Comparison of ENCODE assay signal across 26 cellular contexts in the genomic region with DNA sequence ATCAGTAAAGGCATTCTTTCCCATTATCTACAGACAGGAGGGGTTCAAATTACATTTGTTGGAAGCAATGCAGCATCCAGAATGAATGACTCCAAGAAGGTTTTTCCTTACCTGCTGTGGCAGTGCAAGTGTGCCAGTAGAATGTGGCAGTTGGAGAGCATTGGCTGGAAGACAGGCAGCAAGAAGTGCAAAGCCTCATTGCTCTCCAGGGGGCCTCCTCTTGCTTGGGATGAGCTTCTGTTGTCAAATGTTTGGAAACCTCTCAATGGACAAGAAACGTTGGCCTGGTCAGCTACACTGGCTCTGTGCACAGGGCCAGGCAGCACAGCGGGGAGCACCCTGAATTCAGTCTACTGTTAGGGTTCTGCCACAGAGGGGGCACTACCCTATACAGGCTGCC.
"Had no signal": no experiment of that assay in that cellular context is flagged by ENCODE, and none has a peak within 500 bp of the region (broad histone marks: within the 10 kb centered on the region; RNA-seq: fewer than 3 reads in every experiment).

No MANE protein-coding gene starts in this region.

- H3K4me3 Mint-ChIP-seq: naive thymus-derived CD8-positive, alpha-beta T cell; nephron; neural crest cell; stimulated activated memory B cell treated with anti-CD40 and anti-IgM and Interleukin-4, amounts not matched to agents 10 μg/mL and 1 μg/mL and 100 μg/mL, for 72 hours; stimulated activated naive CD8-positive, alpha-beta T cell treated with anti-CD3 and anti-CD28 coated beads, Interleukin-15, amount 100 ng/mL, for 72 hours; type B pancreatic cell had no signal

- H3K4me1 ChIP-seq: lower lobe of right lung, parathyroid adenoma, right atrium auricular region, right lobe of liver, tibial nerve had no signal

- H3K27ac Mint-ChIP-seq: naive thymus-derived CD8-positive, alpha-beta T cell; nephron; stimulated activated memory B cell treated with anti-CD40 and anti-IgM and Interleukin-4, amounts not matched to agents 10 μg/mL and 1 μg/mL and 100 μg/mL, for 72 hours; stimulated activated naive CD8-positive, alpha-beta T cell treated with anti-CD3 and anti-CD28 coated beads, Interleukin-15, amount 100 ng/mL, for 72 hours; type B pancreatic cell had no signal

- H3K36me3 ChIP-seq: lower lobe of right lung, right atrium auricular region, right lobe of liver, tibial nerve, uterus had no signal

- H3K4me3 ChIP-seq: lower lobe of right lung, right atrium auricular region, right lobe of liver, smooth muscle cell, tibial nerve, uterus had no signal

- ATAC-seq: left cardiac atrium; left lobe of liver; left ventricle myocardium superior; lower lobe of right lung; naive thymus-derived CD8-positive, alpha-beta T cell; right lobe of liver; stimulated activated memory B cell treated with anti-CD40 and anti-IgM and Interleukin-4, amounts not matched to agents 10 μg/mL and 1 μg/mL and 100 μg/mL, for 72 hours; stimulated activated naive CD8-positive, alpha-beta T cell treated with anti-CD3 and anti-CD28 coated beads, Interleukin-15, amount 100 ng/mL, for 72 hours had no signal

- H3K9me3 Mint-ChIP-seq: nephron had no signal

- H3K27ac ChIP-seq: lower lobe of right lung, parathyroid adenoma, right atrium auricular region, right lobe of liver, tibial nerve had no signal

- H3K36me3 Mint-ChIP-seq: naive thymus-derived CD8-positive, alpha-beta T cell; stimulated activated memory B cell treated with anti-CD40 and anti-IgM and Interleukin-4, amounts not matched to agents 10 μg/mL and 1 μg/mL and 100 μg/mL, for 72 hours had no signal

- H3K4me1 Mint-ChIP-seq: naive thymus-derived CD8-positive, alpha-beta T cell; neural crest cell; stimulated activated memory B cell treated with anti-CD40 and anti-IgM and Interleukin-4, amounts not matched to agents 10 μg/mL and 1 μg/mL and 100 μg/mL, for 72 hours; stimulated activated naive CD8-positive, alpha-beta T cell treated with anti-CD3 and anti-CD28 coated beads, Interleukin-15, amount 100 ng/mL, for 72 hours had no signal

- H3K9me3 ChIP-seq: lower lobe of right lung, right atrium auricular region, right lobe of liver, tibial nerve, uterus had no signal

- H3K27me3 Mint-ChIP-seq: stimulated activated memory B cell treated with anti-CD40 and anti-IgM and Interleukin-4, amounts not matched to agents 10 μg/mL and 1 μg/mL and 100 μg/mL, for 72 hours; stimulated activated naive CD8-positive, alpha-beta T cell treated with anti-CD3 and anti-CD28 coated beads, Interleukin-15, amount 100 ng/mL, for 72 hours; type B pancreatic cell had no signal

- DNase-seq: hippocampal formation; kidney glomerular epithelial cell; left cardiac atrium; left ventricle myocardium superior; lower lobe of right lung; mammary epithelial cell; mesenchymal stem cell; naive thymus-derived CD8-positive, alpha-beta T cell; nucleus accumbens; right lobe of liver; stimulated activated CD4-positive, alpha-beta T cell treated with anti-CD3 and anti-CD28 coated beads, Interleukin-1b, Interleukin-23, amount 100 ng/mL, for 48 hours; stimulated activated CD4-positive, alpha-beta T cell treated with anti-CD3 and anti-CD28 coated beads, Interleukin-2, amount 100 ng/mL, for 48 hours; stimulated activated CD4-positive, alpha-beta T cell treated with anti-CD3 and anti-CD28 coated beads, Interleukin-4, amount 100 ng/mL, for 4 hours; stimulated activated CD8-positive, alpha-beta memory T cell treated with anti-CD3 and anti-CD28 coated beads, Interleukin-4, amount 100 ng/mL, for 48 hours; stimulated activated naive CD4-positive, alpha-beta T cell treated with Interleukin-2 at 50 U/mL for 16 hours; stimulated activated naive CD8-positive, alpha-beta T cell treated with anti-CD3 and anti-CD28 coated beads, Interleukin-15, amount 100 ng/mL, for 72 hours; uterus had no signal

- H3K27me3 ChIP-seq: right atrium auricular region, right lobe of liver, tibial nerve, uterus had no signal
